8 cellular contexts compared by ENCODE assay signal in genomic region chr20:1324598-1325172, GRCh38. TPM values are rescaled to one million over a fixed set of nuclear protein-coding genes. Genes with fewer than 3 reads are reported as not detected.
DNase-seq lines count a peak whose midpoint lies in the region; ATAC-seq and TF ChIP-seq lines count a peak whose summit lies in the region.

No MANE protein-coding gene starts in this region.

- H3K4me1 ChIP-seq in PC-3 (ENCODE audit: insufficient read depth, low read length) (peaks cover 64% of the 10 kb centered on the region), endodermal cell (ENCODE audit: control insufficient read depth, insufficient read depth, low read length) (peaks cover 5% of the 10 kb centered on the region), osteoblast (ENCODE audit: insufficient read depth, low read length) (peaks cover 54% of the 10 kb centered on the region)

- peak overlapping the region; percentile 19; the same call in 1 of the 2 replicates for H2AFZ ChIP-seq in PC-3 (ENCODE audit: low read length)
- peak overlapping the region; percentile 69 for H2AFZ ChIP-seq in osteoblast (ENCODE audit: low read length)

- ATAC-seq in PC-3 (peak; percentile 7), HG02981 (IDR thresholded peaks at IDR 0.05; ENCODE audit: unreplicated experiment) (no peak)

- H3K4me1 Mint-ChIP-seq in endodermal cell: peaks cover 7% of the 10 kb centered on the region

- H3K36me3 Mint-ChIP-seq in endodermal cell (ENCODE audit: low read depth): no peaks in the 10 kb centered on the region

- H3K4me3 Mint-ChIP-seq in endodermal cell: no peak overlapping the region

- no TSS peak for BruUV-seq in PC-3 (replicated peaks; lab: Mats Ljungman, UMichigan)

- peaks cover 4% of the 10 kb centered on the region for H3K27me3 Mint-ChIP-seq in endodermal cell (ENCODE audit: insufficient read depth)

- CTCF ChIA-PET in PC-3 (lab: Charles Lee): no interaction called here

- H3K27me3 ChIP-seq in PC-3 (ENCODE audit: low read length) (no peaks in the 10 kb centered on the region), endodermal cell (ENCODE audit: control insufficient read depth, insufficient read depth, low read length, poor library complexity, severe bottlenecking) (no peaks in the 10 kb centered on the region), osteoblast (ENCODE audit: insufficient read depth, low read length) (no peaks in the 10 kb centered on the region)

- H3K4me3 ChIP-seq in GM12875 (ENCODE audit: low read depth, low read length) (peak overlapping the region; percentile 63), PC-3 (ENCODE audit: low read length) (peak overlapping the region; percentile 74), endodermal cell (ENCODE audit: low read length) (peak overlapping the region; percentile 89), osteoblast (ENCODE audit: insufficient read depth, low read length) (peak overlapping the region; percentile 91)

- H3K36me3 ChIP-seq in PC-3 (ENCODE audit: low read depth, low read length) (no peaks in the 10 kb centered on the region), endodermal cell (ENCODE audit: control insufficient read depth, insufficient read depth, low read length) (no peaks in the 10 kb centered on the region), osteoblast (ENCODE audit: insufficient read depth, low read length) (no peaks in the 10 kb centered on the region)

- no peaks in the 10 kb centered on the region for H3K9me2 ChIP-seq in PC-3 (replicated peaks; ENCODE audit: low read length)

- WGBS in endodermal cell (ENCODE audit: insufficient coverage in 1 of 2, insufficient read length in 1 of 2), 2 experiments: 53% methylated on average over 15 of the region's 15 CpGs; no CpG with 5 or more reads in 1 of the 2 experiments

- DNase-seq in PC-3: peak; percentile 66
- peak; percentile 27 for DNase-seq in endodermal cell
- DNase-seq in osteoblast (ENCODE audit: insufficient read length, low spot score, missing footprints): peak; percentile 81
- no peak for DNase-seq in DMS153 treated with DMSO at 0.1 percent for 48 hours (lab: John Stamatoyannopoulos, UW; ENCODE audit: unreplicated experiment)
- DNase-seq in NCI-H226: no peak
- DNase-seq in Kasumi-1 (lab: John Stamatoyannopoulos, UW): no peak

- intact Hi-C loops in PC-3 (cut with micrococcal nuclease): loop anchor here (1.0 to 5.0 kb wide), 2 partner anchors 113 to 146 kb away; no protein-coding TSS in a partner anchor

- H3K27ac ChIP-seq in PC-3 (ENCODE audit: low read length) (peak overlapping the region; percentile 92), endodermal cell (ENCODE audit: low read depth, low read length) (no peak overlapping the region), osteoblast (ENCODE audit: low read depth, low read length) (peak overlapping the region; percentile 100)

- POLR2A ChIA-PET in PC-3 (lab: Charles Lee; ENCODE audit: unreplicated experiment): no interaction called here

- no peaks in the 10 kb centered on the region for H3F3A ChIP-seq in PC-3 (ENCODE audit: low read length, unreplicated experiment)

- no peaks in the 10 kb centered on the region for H4K20me1 ChIP-seq in PC-3 (ENCODE audit: low read length)
- peaks cover 13% of the 10 kb centered on the region for H4K20me1 ChIP-seq in osteoblast (ENCODE audit: insufficient read depth, low read length)

- H3K9me3 ChIP-seq in PC-3 (ENCODE audit: low read length) (no peaks in the 10 kb centered on the region), endodermal cell (ENCODE audit: control insufficient read depth, low read length) (no peaks in the 10 kb centered on the region), osteoblast (ENCODE audit: low read depth, low read length) (no peaks in the 10 kb centered on the region)

- H3K9me3 Mint-ChIP-seq in endodermal cell: no peaks in the 10 kb centered on the region

- TF ChIP-seq CTCF in GM12875 (IDR thresholded peaks at IDR 0.05; ENCODE audit: borderline replicate concordance, insufficient read depth, low read depth, low read length): no peak
- TF ChIP-seq CTCF in PC-3 (conservative IDR thresholded peaks at IDR 0.05; ENCODE audit: low read depth, low read length): no peak
- TF ChIP-seq CTCF in endodermal cell (conservative IDR thresholded peaks at IDR 0.05): no peak
- no peak for TF ChIP-seq CTCF in osteoblast (IDR thresholded peaks at IDR 0.05; ENCODE audit: extremely low read depth, low read depth, low read length)

- no peak overlapping the region for H3K27ac Mint-ChIP-seq in endodermal cell

- H3K79me2 ChIP-seq in PC-3 (ENCODE audit: low read length): peaks cover 43% of the 10 kb centered on the region
- peaks cover 33% of the 10 kb centered on the region for H3K79me2 ChIP-seq in osteoblast (ENCODE audit: insufficient read depth, low read length)

- H3K4me2 ChIP-seq in PC-3 (ENCODE audit: low read length) (peak overlapping the region; percentile 91), osteoblast (ENCODE audit: insufficient read depth, low read length) (peak overlapping the region; percentile 95)

- H3K9ac ChIP-seq in PC-3 (ENCODE audit: low read length) (peak overlapping the region; percentile 98), endodermal cell (ENCODE audit: extremely low read depth, low read length, poor library complexity, severe bottlenecking) (peak overlapping the region; percentile 98)

RNA-seq across cellular contexts. Expression of gene SDCBP2, which starts 4.3 kb away (rescaled TPM):
- total RNA-seq in PC-3 (2014; rRNA removed) (14.4 and 25.5 TPM in 2 replicates), endodermal cell (1 to 10 TPM; 1.5 to 5.1 TPM), osteoblast (2.2 and 3.2 TPM in 2 replicates)
- polyA plus RNA-seq in endodermal cell (2013, experiment 1 of 2): 2.6 TPM
- polyA plus RNA-seq in endodermal cell (2013, experiment 2 of 2): 3.0 TPM

RNA-seq across cellular contexts. Expression of gene SNPH, which starts 58.6 kb away (rescaled TPM):
- 21.4 and 24.9 TPM in 2 replicates for total RNA-seq in PC-3 (2014; rRNA removed)
- 1 to 10 TPM; 2.2 to 4.9 TPM for total RNA-seq in endodermal cell
- 2.0 TPM for polyA plus RNA-seq in endodermal cell (2013, experiment 1 of 2)
- polyA plus RNA-seq in endodermal cell (2013, experiment 2 of 2): 2.1 TPM
- total RNA-seq in osteoblast: 9.4 and 10.0 TPM in 2 replicates

Comparison
In these comparisons a context has a peak if more than half of its experiments do, and no peak if none do; other contexts are left out.
1. DNase-seq: peak in PC-3 (single experiment), endodermal cell (single experiment) and osteoblast (single experiment); none in DMS153 treated with DMSO at 0.1 percent for 48 hours (single experiment), NCI-H226 (single experiment) and Kasumi-1 (0 of 2).
2. Peak in every context shown above with its lines, with median percentiles within 50 percentile points of each other: H3K4me3 ChIP-seq.